ENCODE assay signal across 16 cellular contexts in genomic region chr6:143594647-143595046, GRCh38.
A peak's percentile ranks its signal among the peaks of the same experiment; 100 is the strongest.
DNase-seq lines count a peak whose midpoint lies in the region; ATAC-seq and TF ChIP-seq lines count a peak whose summit lies in the region.
"Had no signal": no experiment of that assay in that cellular context is flagged by ENCODE, and none has a peak within 500 bp of the region (broad histone marks: within the 10 kb centered on the region; RNA-seq: fewer than 3 reads in every experiment).

No MANE protein-coding gene starts in this region.

- no peaks in the 10 kb centered on the region for H3K36me3 Mint-ChIP-seq in MCF 10A (ENCODE audit: insufficient read depth, unreplicated experiment)
- H3K36me3 Mint-ChIP-seq: WTC11 had no signal

- no peaks in the 10 kb centered on the region for H3K4me1 ChIP-seq in breast epithelium
- H3K4me1 ChIP-seq: HAP-1, SJSA1 had no signal

- intact Hi-C loops in MCF 10A (cut with micrococcal nuclease) (no loop called here), breast epithelium (cut with DNase I; ENCODE audit: low total_unique reads) (loop anchor here (5.0 kb wide), 1 partner anchor 1238 kb away; no protein-coding TSS in a partner anchor)

- BruUV-seq in MCF 10A (replicated peaks; lab: Mats Ljungman, UMichigan) = no TSS peak

- no peaks in the 10 kb centered on the region for H3K4me1 Mint-ChIP-seq in MCF 10A (ENCODE audit: insufficient read depth, unreplicated experiment)
- peaks cover 15% of the 10 kb centered on the region for H3K4me1 Mint-ChIP-seq in stimulated activated naive CD8-positive, alpha-beta T cell treated with anti-CD3 and anti-CD28 coated beads, Interleukin-15, amount 100 ng/mL, for 72 hours

- H3K27me3 Mint-ChIP-seq in MCF 10A (ENCODE audit: insufficient read depth, unreplicated experiment) = no peaks in the 10 kb centered on the region
- H3K27me3 Mint-ChIP-seq in stimulated activated naive CD8-positive, alpha-beta T cell treated with anti-CD3 and anti-CD28 coated beads, Interleukin-15, amount 100 ng/mL, for 72 hours = no peaks in the 10 kb centered on the region

- H3K4me3 Mint-ChIP-seq in MCF 10A (ENCODE audit: unreplicated experiment) = no peak overlapping the region
- no peak overlapping the region for H3K4me3 Mint-ChIP-seq in stimulated activated naive CD8-positive, alpha-beta T cell treated with anti-CD3 and anti-CD28 coated beads, Interleukin-15, amount 100 ng/mL, for 72 hours
- H3K4me3 Mint-ChIP-seq: WTC11 had no signal

- in situ Hi-C loops in brain microvascular endothelial cell (cut with HindIII; ENCODE audit: low pct_ligation_motif_present, low sequenced_read_pairs) = no loop called here

- TF ChIP-seq CTCF in MCF 10A (IDR thresholded peaks at IDR 0.05; ENCODE audit: unreplicated experiment) (no peak), breast epithelium (IDR thresholded peaks at IDR 0.05) (no peak), brain microvascular endothelial cell (IDR thresholded peaks at IDR 0.05; ENCODE audit: low read depth, low read length, missing control alignments) (no peak)

- DNase-seq in MCF 10A (ENCODE audit: unreplicated experiment) (peak; percentile 18), breast epithelium (ENCODE audit: low spot score in 2 of 2) (no peak), brain microvascular endothelial cell (peak; percentile 11), iris pigment epithelial cell (ENCODE audit: low read depth) (peak; percentile 85), COLO829 (ENCODE audit: low spot score) (no peak)
- DNase-seq in stimulated activated naive CD8-positive, alpha-beta T cell treated with anti-CD3 and anti-CD28 coated beads, Interleukin-15, amount 100 ng/mL, for 72 hours = no peak
- DNase-seq: activated gamma-delta T cell treated with Interleukin-2 at 50 U/mL for 16 hours, DND-41, NCI-H1417 treated with DMSO at 0.1 percent for 48 hours, NCI-H82 had no signal

- TF ChIP-seq POLR2A in breast epithelium (IDR thresholded peaks at IDR 0.05) (no peak), GM18505 (IDR thresholded peaks at IDR 0.05; ENCODE audit: borderline replicate concordance, extremely low read depth, insufficient read depth, insufficient read length) (no peak)

- peak; percentile 35 for ATAC-seq in stimulated activated naive CD8-positive, alpha-beta T cell treated with anti-CD3 and anti-CD28 coated beads, Interleukin-15, amount 100 ng/mL, for 72 hours
- ATAC-seq in HG02759 (IDR thresholded peaks at IDR 0.05; ENCODE audit: unreplicated experiment) = no peak
- ATAC-seq in GM18505 (IDR thresholded peaks at IDR 0.05; ENCODE audit: unreplicated experiment) = no peak
- ATAC-seq: WTC11 had no signal

- H3K9me3 ChIP-seq in breast epithelium = no peaks in the 10 kb centered on the region
- H3K9me3 ChIP-seq: HAP-1, SJSA1 had no signal

- CTCF ChIA-PET in MCF 10A (lab: Yijun Ruan, JAX) = interaction anchor here (0.6 to 2.1 kb wide), 3 partner anchors 20 to 1061 kb away, joined by 3 to 6 read pairs (median 3); no protein-coding TSS in a partner anchor

- H3K27me3 ChIP-seq in breast epithelium (no peaks in the 10 kb centered on the region), brain microvascular endothelial cell (replicated peaks) (no peaks in the 10 kb centered on the region)
- H3K27me3 ChIP-seq: SJSA1 had no signal

- H3K27ac Mint-ChIP-seq in MCF 10A (ENCODE audit: low read depth, unreplicated experiment) = no peak overlapping the region
- no peak overlapping the region for H3K27ac Mint-ChIP-seq in stimulated activated naive CD8-positive, alpha-beta T cell treated with anti-CD3 and anti-CD28 coated beads, Interleukin-15, amount 100 ng/mL, for 72 hours
- H3K27ac Mint-ChIP-seq: WTC11 had no signal

- no peaks in the 10 kb centered on the region for H3K9me3 Mint-ChIP-seq in MCF 10A (ENCODE audit: unreplicated experiment)
- peaks cover 5 to 13% of the 10 kb centered on the region in 2 donors for H3K9me3 Mint-ChIP-seq in stimulated activated naive CD8-positive, alpha-beta T cell treated with anti-CD3 and anti-CD28 coated beads, Interleukin-15, amount 100 ng/mL, for 72 hours

- POLR2A ChIA-PET in MCF 10A (lab: Yijun Ruan, JAX) = interaction anchor here (1.4 kb wide), 1 partner anchor 14 kb away, joined by 4 read pairs; no protein-coding TSS in a partner anchor

- H3K27ac ChIP-seq in breast epithelium = peak overlapping the region in 1 of 2 donors; percentile 52
- H3K27ac ChIP-seq in brain microvascular endothelial cell = no peak overlapping the region
- H3K27ac ChIP-seq: SJSA1 had no signal

- H3K36me3 ChIP-seq in breast epithelium = no peaks in the 10 kb centered on the region
- H3K36me3 ChIP-seq in brain microvascular endothelial cell (replicated peaks) = no peaks in the 10 kb centered on the region
- H3K36me3 ChIP-seq: HAP-1, SJSA1 had no signal

- no peak overlapping the region for H3K4me3 ChIP-seq in breast epithelium
- H3K4me3 ChIP-seq in brain microvascular endothelial cell (ENCODE audit: low read depth, low read length) = no peak overlapping the region
- H3K4me3 ChIP-seq: HAP-1, lung, SJSA1 had no signal

Comparison
In these comparisons a context has a peak if more than half of its experiments do, and no peak if none do; other contexts are left out.
1. DNase-seq: peak in MCF 10A (single experiment), brain microvascular endothelial cell (single experiment) and iris pigment epithelial cell (single experiment); none in breast epithelium (0 of 2), stimulated activated naive CD8-positive, alpha-beta T cell treated with anti-CD3 and anti-CD28 coated beads, Interleukin-15, amount 100 ng/mL, for 72 hours (0 of 2) and COLO829 (single experiment).